In genomic region chr4:180134116-180134866, GRCh38 we compare ENCODE assay signal across 9 cellular contexts.
DNase-seq lines count a peak whose midpoint lies in the region; ATAC-seq and TF ChIP-seq lines count a peak whose summit lies in the region.
"Had no signal": no experiment of that assay in that cellular context is flagged by ENCODE, and none has a peak within 500 bp of the region (broad histone marks: within the 10 kb centered on the region; RNA-seq: fewer than 3 reads in every experiment).

No MANE protein-coding gene starts in this region.

- WGBS in tibial nerve, 2 donors = 18 to 20% methylated on average over 10 of the region's 10 CpGs

- peak overlapping the region; percentile 41 for H3K4me3 Mint-ChIP-seq in activated naive CD8-positive, alpha-beta T cell
- H3K4me3 Mint-ChIP-seq in activated naive CD8-positive, alpha-beta T cell treated with anti-CD3 and anti-CD28 coated beads, Interleukin-2, amount 50 U/mL, for 24 hours = no peak overlapping the region

- ATAC-seq in activated naive CD8-positive, alpha-beta T cell treated with anti-CD3 and anti-CD28 coated beads, Interleukin-2, amount 50 U/mL, for 24 hours = no peak
- ATAC-seq in foreskin keratinocyte = peak; percentile 98
- no peak for ATAC-seq in HG02981 (IDR thresholded peaks at IDR 0.05; ENCODE audit: unreplicated experiment)
- no peak for ATAC-seq in GM19467 (IDR thresholded peaks at IDR 0.05; ENCODE audit: unreplicated experiment)

- no peaks in the 10 kb centered on the region for H3K36me3 ChIP-seq in tibial nerve
- H3K36me3 ChIP-seq: BLaER1 treated with 17β-estradiol and CSF1 and Interleukin-3, amounts not matched to agents 10 nM and 100 nM had no signal

- no peaks in the 10 kb centered on the region for H3K36me3 Mint-ChIP-seq in activated naive CD8-positive, alpha-beta T cell
- H3K36me3 Mint-ChIP-seq in activated naive CD8-positive, alpha-beta T cell treated with anti-CD3 and anti-CD28 coated beads, Interleukin-2, amount 50 U/mL, for 24 hours (ENCODE audit: low read depth) = no peaks in the 10 kb centered on the region

- TF ChIP-seq CTCF in foreskin keratinocyte (conservative IDR thresholded peaks at IDR 0.05) = no peak
- no peak for TF ChIP-seq CTCF in tibial nerve (IDR thresholded peaks at IDR 0.05)

- H3K27me3 Mint-ChIP-seq in activated naive CD8-positive, alpha-beta T cell = no peaks in the 10 kb centered on the region
- no peaks in the 10 kb centered on the region for H3K27me3 Mint-ChIP-seq in activated naive CD8-positive, alpha-beta T cell treated with anti-CD3 and anti-CD28 coated beads, Interleukin-2, amount 50 U/mL, for 24 hours

- TF ChIP-seq POLR2A in tibial nerve (IDR thresholded peaks at IDR 0.05) = no peak

- no peak overlapping the region for H3K27ac Mint-ChIP-seq in activated naive CD8-positive, alpha-beta T cell
- H3K27ac Mint-ChIP-seq in activated naive CD8-positive, alpha-beta T cell treated with anti-CD3 and anti-CD28 coated beads, Interleukin-2, amount 50 U/mL, for 24 hours = no peak overlapping the region

- H3K27me3 ChIP-seq in foreskin keratinocyte (no peaks in the 10 kb centered on the region), tibial nerve (no peaks in the 10 kb centered on the region)
- H3K27me3 ChIP-seq: BLaER1 treated with 17β-estradiol and CSF1 and Interleukin-3, amounts not matched to agents 10 nM and 100 nM had no signal

- no peak for TF ChIP-seq EP300 in tibial nerve (IDR thresholded peaks at IDR 0.05)

- H3K9me3 Mint-ChIP-seq in activated naive CD8-positive, alpha-beta T cell (ENCODE audit: low read depth) = no peaks in the 10 kb centered on the region
- H3K9me3 Mint-ChIP-seq in activated naive CD8-positive, alpha-beta T cell treated with anti-CD3 and anti-CD28 coated beads, Interleukin-2, amount 50 U/mL, for 24 hours = no peaks in the 10 kb centered on the region

- peaks cover 7% of the 10 kb centered on the region for H3K4me1 ChIP-seq in foreskin keratinocyte
- peaks cover 0 to 9% (median 0%) of the 10 kb centered on the region in 4 donors for H3K4me1 ChIP-seq in tibial nerve
- H3K4me1 ChIP-seq: BLaER1 treated with 17β-estradiol and CSF1 and Interleukin-3, amounts not matched to agents 10 nM and 100 nM had no signal

- no peaks in the 10 kb centered on the region for H3K9me3 ChIP-seq in tibial nerve
- H3K9me3 ChIP-seq: BLaER1 treated with 17β-estradiol and CSF1 and Interleukin-3, amounts not matched to agents 10 nM and 100 nM had no signal

- peaks cover 7% of the 10 kb centered on the region for H3K4me1 Mint-ChIP-seq in activated naive CD8-positive, alpha-beta T cell (ENCODE audit: low read depth)
- no peaks in the 10 kb centered on the region for H3K4me1 Mint-ChIP-seq in activated naive CD8-positive, alpha-beta T cell treated with anti-CD3 and anti-CD28 coated beads, Interleukin-2, amount 50 U/mL, for 24 hours

- H3K27ac ChIP-seq in foreskin keratinocyte (peak overlapping the region; percentile 80), tibial nerve (peak overlapping the region in 2 of 4 donors; percentile 24 to 54)
- H3K27ac ChIP-seq: BLaER1 treated with 17β-estradiol and CSF1 and Interleukin-3, amounts not matched to agents 10 nM and 100 nM had no signal

- peak overlapping the region in 3 of 4 donors; percentile 6 to 24 (median 9) for H3K4me3 ChIP-seq in tibial nerve
- H3K4me3 ChIP-seq: BLaER1 treated with 17β-estradiol and CSF1 and Interleukin-3, amounts not matched to agents 10 nM and 100 nM had no signal

- no peak for DNase-seq in activated naive CD8-positive, alpha-beta T cell treated with anti-CD3 and anti-CD28 coated beads, Interleukin-2, amount 50 U/mL, for 24 hours
- peak; percentile 38 for DNase-seq in NCI-H2227 treated with DMSO at 0.1 percent for 48 hours (lab: John Stamatoyannopoulos, UW)
- peak; percentile 48 to 77 for DNase-seq in foreskin keratinocyte
- DNase-seq in tibial nerve (ENCODE audit: low spot score in 2 of 2) = no peak
- no peak for DNase-seq in SIG-M5 (lab: John Stamatoyannopoulos, UW)

Comparison
In these comparisons a context has a peak if more than half of its experiments do, and no peak if none do; other contexts are left out.
1. DNase-seq: peak in NCI-H2227 treated with DMSO at 0.1 percent for 48 hours (single experiment) and foreskin keratinocyte (2 of 2); none in activated naive CD8-positive, alpha-beta T cell treated with anti-CD3 and anti-CD28 coated beads, Interleukin-2, amount 50 U/mL, for 24 hours (single experiment), tibial nerve (0 of 2) and SIG-M5 (single experiment).